ENCODE assay signal across 30 cellular contexts in genomic region chr17:19407601-19408380, GRCh38. TPM values are rescaled to one million over a fixed set of nuclear protein-coding genes. Genes with fewer than 3 reads are reported as not detected.
"Had no signal": no experiment of that assay in that cellular context is flagged by ENCODE, and none has a peak within 500 bp of the region (broad histone marks: within the 10 kb centered on the region; RNA-seq: fewer than 3 reads in every experiment).

No MANE protein-coding gene starts in this region.

- H3K4me3 Mint-ChIP-seq: activated CD4-positive, alpha-beta memory T cell treated with anti-CD3 and anti-CD28 coated beads for 36 hours; activated CD4-positive, alpha-beta T cell treated with anti-CD3 and anti-CD28 coated beads, Interleukin-2, amount 10 ng/mL, durations not matched to agents 7 days and 5 days; activated naive CD8-positive, alpha-beta T cell treated with anti-CD3 and anti-CD28 coated beads, Interleukin-2, amount 50 U/mL, for 24 hours; activated T-cell treated with anti-CD3 and anti-CD28 coated beads, Interleukin-2, amount 50 U/mL, for 4 hours; brain; T-cell had no signal

- H3K36me3 ChIP-seq: cardiac muscle cell had no signal

- H3K9me3 Mint-ChIP-seq: activated CD4-positive, alpha-beta memory T cell treated with anti-CD3 and anti-CD28 coated beads for 36 hours; activated CD4-positive, alpha-beta T cell treated with anti-CD3 and anti-CD28 coated beads, Interleukin-2, amount 10 ng/mL, durations not matched to agents 7 days and 5 days; activated naive CD4-positive, alpha-beta T cell treated with anti-CD3 and anti-CD28 coated beads, Interleukin-2, amount 50 U/mL, for 72 hours; activated naive CD8-positive, alpha-beta T cell treated with anti-CD3 and anti-CD28 coated beads, Interleukin-2, amount 50 U/mL, for 24 hours; activated T-cell treated with anti-CD3 and anti-CD28 coated beads, Interleukin-2, amount 50 U/mL, for 4 hours; brain; T-cell had no signal

- H3K4me3 ChIP-seq: cardiac muscle cell, SK-N-MC had no signal

- H3K27me3 ChIP-seq: cardiac muscle cell had no signal

- FAIRE-seq: astrocyte, TTC549 had no signal

- H3K27ac Mint-ChIP-seq: activated CD4-positive, alpha-beta memory T cell treated with anti-CD3 and anti-CD28 coated beads for 36 hours; activated CD4-positive, alpha-beta T cell treated with anti-CD3 and anti-CD28 coated beads, Interleukin-2, amount 10 ng/mL, durations not matched to agents 7 days and 5 days; activated naive CD4-positive, alpha-beta T cell treated with anti-CD3 and anti-CD28 coated beads, Interleukin-2, amount 50 U/mL, for 72 hours; activated naive CD8-positive, alpha-beta T cell treated with anti-CD3 and anti-CD28 coated beads, Interleukin-2, amount 50 U/mL, for 24 hours; T-cell had no signal

- DNase-seq: activated CD4-positive, alpha-beta memory T cell treated with anti-CD3 and anti-CD28 coated beads for 36 hours; activated CD4-positive, alpha-beta T cell treated with anti-CD3 and anti-CD28 coated beads, Interleukin-2, amount 10 ng/mL, durations not matched to agents 7 days and 5 days; activated CD4-positive, CD25-positive, alpha-beta regulatory T cell; activated CD8-positive, alpha-beta memory T cell treated with anti-CD3 and anti-CD28 coated beads for 24 hours; activated effector memory CD4-positive, alpha-beta T cell treated with anti-CD3 and anti-CD28 coated beads, Interleukin-2, amount 50 U/mL, for 16 hours; activated naive CD4-positive, alpha-beta T cell treated with Interleukin-2 at 50 U/mL for 16 hours; activated naive CD8-positive, alpha-beta T cell treated with anti-CD3 and anti-CD28 coated beads, Interleukin-2, amount 50 U/mL, for 24 hours; activated T-cell treated with anti-CD3 and anti-CD28 coated beads, Interleukin-2, amount 50 U/mL, for 4 hours; amniotic stem cell; MM.1S; NCI-H1105; NCI-H1436 treated with DMSO at 0.1 percent for 48 hours; NCI-H187; NCI-H2081; NCI-H510A treated with DMSO at 0.1 percent for 48 hours; NCI-H69; NK-92 treated with Interleukin-12 subunit alpha and Interleukin-12 subunit beta, amount 100 ng/mL, for 24 hours; OCI-M1; RPMI8226; T-cell; T-helper 2 cell; T1000 had no signal

- H3K36me3 Mint-ChIP-seq: activated CD4-positive, alpha-beta memory T cell treated with anti-CD3 and anti-CD28 coated beads for 36 hours; activated naive CD4-positive, alpha-beta T cell treated with anti-CD3 and anti-CD28 coated beads, Interleukin-2, amount 50 U/mL, for 72 hours; brain; T-cell had no signal

- H3K27ac ChIP-seq: cardiac muscle cell, SK-N-MC had no signal

- ATAC-seq: activated naive CD4-positive, alpha-beta T cell treated with anti-CD3 and anti-CD28 coated beads, Interleukin-2, amount 50 U/mL, for 72 hours; activated naive CD8-positive, alpha-beta T cell treated with anti-CD3 and anti-CD28 coated beads, Interleukin-2, amount 50 U/mL, for 24 hours; activated T-cell treated with anti-CD3 and anti-CD28 coated beads, Interleukin-2, amount 50 U/mL, for 4 hours; Panc1; Right ventricle myocardium inferior; T-cell had no signal

- H3K4me1 Mint-ChIP-seq: activated CD4-positive, alpha-beta T cell treated with anti-CD3 and anti-CD28 coated beads, Interleukin-2, amount 10 ng/mL, durations not matched to agents 7 days and 5 days; T-cell had no signal

RNA-seq across cellular contexts. Expression of gene MFAP4, which starts 20.8 kb away (rescaled TPM):
- total RNA-seq: activated CD4-positive, alpha-beta memory T cell treated with anti-CD3 and anti-CD28 coated beads for 36 hours; activated CD4-positive, alpha-beta T cell treated with anti-CD3 and anti-CD28 coated beads, Interleukin-2, amount 10 ng/mL, durations not matched to agents 7 days and 5 days; activated naive CD4-positive, alpha-beta T cell treated with anti-CD3 and anti-CD28 coated beads, Interleukin-2, amount 50 U/mL, for 72 hours had no signal
